8 cellular contexts compared by ENCODE assay signal in the genomic region with DNA sequence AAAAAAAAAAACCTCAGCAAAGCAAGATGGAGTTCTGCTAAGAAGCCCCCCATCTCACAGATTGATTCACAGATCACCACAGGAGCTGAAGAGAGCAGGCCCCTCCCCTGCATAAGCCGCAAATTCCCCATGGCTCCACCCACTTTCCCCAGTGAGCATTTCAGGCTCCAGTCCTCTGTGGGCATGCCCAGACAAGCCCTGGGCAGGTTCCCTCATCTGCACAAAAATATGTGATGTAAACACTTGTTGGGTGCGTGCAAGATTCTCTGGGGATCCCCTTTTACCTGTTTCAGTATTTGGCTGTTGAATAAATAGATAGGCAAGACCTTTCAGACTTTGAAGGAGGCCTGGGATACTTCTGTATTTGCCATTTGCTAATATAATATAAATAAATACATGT.
DNase-seq lines count a peak whose midpoint lies in the region; ATAC-seq lines count a peak whose summit lies in the region.

No MANE protein-coding gene starts in this region.

- DNase-seq in glomerular visceral epithelial cell (ENCODE audit: extremely low spot score) (peak; percentile 7), NCI-H146 (lab: John Stamatoyannopoulos, UW) (no peak), KG1 (lab: John Stamatoyannopoulos, UW) (no peak)

- ATAC-seq in GM18858 (IDR thresholded peaks at IDR 0.05; ENCODE audit: unreplicated experiment) (peak; percentile 67), GM21723 (IDR thresholded peaks at IDR 0.05; ENCODE audit: unreplicated experiment) (peak; percentile 69), HG03575 (IDR thresholded peaks at IDR 0.05; ENCODE audit: extremely low read depth, insufficient number of reproducible peaks, low FRiP score, unreplicated experiment) (peak; percentile 74), GM21825 (IDR thresholded peaks at IDR 0.05; ENCODE audit: unreplicated experiment) (no peak), GM21515 (IDR thresholded peaks at IDR 0.05; ENCODE audit: unreplicated experiment) (no peak)

Comparison
In these comparisons a context has a peak if more than half of its experiments do, and no peak if none do; other contexts are left out.
1. ATAC-seq: peak in GM18858 (single experiment), GM21723 (single experiment) and HG03575 (single experiment); none in GM21825 (single experiment) and GM21515 (single experiment).